Comparison of ENCODE assay signal across 8 cellular contexts in genomic region chr16:67521095-67521804, GRCh38. TPM values are rescaled to one million over a fixed set of nuclear protein-coding genes. Genes with fewer than 3 reads are reported as not detected.
DNase-seq lines count a peak whose midpoint lies in the region; ATAC-seq lines count a peak whose summit lies in the region.

No MANE protein-coding gene starts in this region.

- ATAC-seq in GM21717 (IDR thresholded peaks at IDR 0.05; ENCODE audit: unreplicated experiment) (peak; percentile 73), esophagus mucosa (peak; percentile 91)

- H3K9me3 Mint-ChIP-seq in activated T-cell treated with anti-CD3 and anti-CD28 coated beads, Interleukin-2, amount 50 U/mL, for 24 hours, result no peaks in the 10 kb centered on the region

- H3K27me3 Mint-ChIP-seq in activated T-cell treated with anti-CD3 and anti-CD28 coated beads, Interleukin-2, amount 50 U/mL, for 24 hours, result no peaks in the 10 kb centered on the region

- no peaks in the 10 kb centered on the region for H3K9me3 ChIP-seq in muscle layer of colon (ENCODE audit: low read length)

- H3K4me3 ChIP-seq in Jurkat, Clone E6-1 (ENCODE audit: low read length), result peak overlapping the region; percentile 70
- peak overlapping the region; percentile 43 to 66 for H3K4me3 ChIP-seq in muscle layer of colon (ENCODE audit: low read depth in 1 of 2, low read length in 2 of 2)

- no peaks in the 10 kb centered on the region for H3K36me3 ChIP-seq in muscle layer of colon (ENCODE audit: insufficient read depth, low read length)

- peak overlapping the region; percentile 92 for H3K27ac ChIP-seq in muscle layer of colon (ENCODE audit: low read depth, low read length)

- H3K4me1 Mint-ChIP-seq in activated T-cell treated with anti-CD3 and anti-CD28 coated beads, Interleukin-2, amount 50 U/mL, for 24 hours (ENCODE audit: low read depth), result peaks cover 17% of the 10 kb centered on the region

- peak; percentile 81 for DNase-seq in DMS53 treated with DMSO at 0.1 percent for 48 hours (lab: John Stamatoyannopoulos, UW; ENCODE audit: unreplicated experiment)
- peak; percentile 94 for DNase-seq in Jurkat, Clone E6-1 (ENCODE audit: low read depth, low spot score)
- DNase-seq in OCI-M2 (lab: John Stamatoyannopoulos, UW; ENCODE audit: unreplicated experiment), result peak; percentile 81
- DNase-seq in activated T-cell treated with anti-CD3 and anti-CD28 coated beads, Interleukin-2, amount 50 U/mL, for 24 hours, result peak; percentile 99
- peak; percentile 93 to 96 for DNase-seq in stimulated activated CD8-positive, alpha-beta memory T cell treated with anti-CD3 and anti-CD28 coated beads, Interleukin-7, amount 100 ng/mL, for 1 hour (ENCODE audit: low read depth in 2 of 2)

- no peaks in the 10 kb centered on the region for H3K36me3 Mint-ChIP-seq in activated T-cell treated with anti-CD3 and anti-CD28 coated beads, Interleukin-2, amount 50 U/mL, for 24 hours (ENCODE audit: low read depth)

- peak overlapping the region; percentile 66 for H3K9ac ChIP-seq in muscle layer of colon (ENCODE audit: low read length)

- peak overlapping the region; percentile 99 for H3K27ac Mint-ChIP-seq in activated T-cell treated with anti-CD3 and anti-CD28 coated beads, Interleukin-2, amount 50 U/mL, for 24 hours

- H3K27me3 ChIP-seq in muscle layer of colon (ENCODE audit: control insufficient read depth in 1 of 2, insufficient read depth in 2 of 2, low read length in 2 of 2), result no peaks in the 10 kb centered on the region

- peaks cover 9% of the 10 kb centered on the region for H3K4me1 ChIP-seq in muscle layer of colon (ENCODE audit: insufficient read depth, low read length)

- peak overlapping the region; percentile 87 for H3K4me3 Mint-ChIP-seq in activated T-cell treated with anti-CD3 and anti-CD28 coated beads, Interleukin-2, amount 50 U/mL, for 24 hours

RNA-seq across cellular contexts. Expression of gene RIPOR1, which starts 7.4 kb away (rescaled TPM):
- 31.6 TPM for polyA plus RNA-seq in Jurkat, Clone E6-1 (2012; ENCODE audit: insufficient read depth, insufficient read length)
- total RNA-seq in esophagus mucosa, result 14.3 TPM

RNA-seq across cellular contexts. Expression of gene AGRP, which starts 37.9 kb away (rescaled TPM):
- not detected for polyA plus RNA-seq in Jurkat, Clone E6-1 (2012; ENCODE audit: insufficient read depth, insufficient read length)
- not detected for total RNA-seq in esophagus mucosa

RNA-seq across cellular contexts. Expression of gene ATP6V0D1, which starts 40.3 kb away (rescaled TPM):
- polyA plus RNA-seq in Jurkat, Clone E6-1 (2012; ENCODE audit: insufficient read depth, insufficient read length), result 43.7 TPM
- 80.9 TPM for total RNA-seq in esophagus mucosa

RNA-seq across cellular contexts. Expression of gene CTCF, which starts 41.1 kb away (rescaled TPM):
- 91.9 TPM for polyA plus RNA-seq in Jurkat, Clone E6-1 (2012; ENCODE audit: insufficient read depth, insufficient read length)
- total RNA-seq in esophagus mucosa, result 28.3 TPM

Comparison
In these comparisons a context has a peak if more than half of its experiments do, and no peak if none do; other contexts are left out.
1. Peak in every context shown above with its lines: DNase-seq, ATAC-seq, H3K4me3 ChIP-seq and H3K27ac ChIP-seq.